ENCODE assay signal across 8 cellular contexts in the genomic region with DNA sequence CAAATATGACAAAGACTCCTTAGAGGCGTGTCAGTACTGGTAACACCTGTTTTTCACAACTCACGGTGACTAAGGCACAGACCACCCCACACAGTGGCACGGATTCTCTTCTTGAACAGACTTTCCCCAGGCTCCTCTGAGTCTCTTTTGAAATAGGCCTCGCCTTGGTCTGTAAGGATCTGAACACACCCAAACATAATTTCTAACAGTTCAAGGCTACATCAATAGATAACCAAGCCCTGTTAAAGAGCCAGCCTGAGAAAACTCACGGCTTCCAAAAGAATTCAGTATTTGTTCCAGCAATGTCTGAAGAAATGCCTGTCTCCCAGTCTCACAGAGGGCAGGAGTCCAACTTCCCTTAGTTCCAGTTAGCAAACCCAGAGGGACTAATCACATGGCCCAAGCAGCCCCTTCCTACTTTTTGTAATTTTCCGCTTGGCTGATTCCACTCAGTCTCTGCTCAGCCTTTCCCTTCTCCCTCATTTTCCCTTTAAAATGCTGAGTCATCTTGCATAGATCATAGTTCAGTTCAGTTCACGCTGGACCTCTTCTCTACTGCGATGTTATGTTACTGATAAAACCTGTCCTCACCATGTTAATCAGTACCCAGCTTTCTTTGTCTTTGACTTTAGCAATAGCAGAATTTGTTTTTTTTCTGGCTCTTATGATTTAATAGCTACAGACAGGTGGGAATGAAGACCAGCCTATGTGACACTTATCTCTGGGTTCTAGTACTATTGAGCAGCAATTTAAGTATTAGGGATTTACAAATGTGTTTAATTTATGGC. TPM values are rescaled to one million over a fixed set of nuclear protein-coding genes. Genes with fewer than 3 reads are reported as not detected.
DNase-seq lines count a peak whose midpoint lies in the region; ATAC-seq and TF ChIP-seq lines count a peak whose summit lies in the region.

No MANE protein-coding gene starts in this region.

- H3K36me3 ChIP-seq in body of pancreas (replicated peaks in 1 of 2; ENCODE audit: insufficient read depth in 1 of 2, low read depth in 2 of 2) (no peaks in the 10 kb centered on the region), stomach (no peaks in the 10 kb centered on the region), Karpas-422 (ENCODE audit: insufficient read depth, low read length) (no peaks in the 10 kb centered on the region)

- H3K4me2 ChIP-seq in Karpas-422 (ENCODE audit: low read depth, low read length, poor library complexity, severe bottlenecking): no peak overlapping the region

- no peak for TF ChIP-seq EP300 in stomach (IDR thresholded peaks at IDR 0.05)

- WGBS in body of pancreas, 2 donors: 11 to 18% methylated on average over 8 of the region's 8 CpGs
- WGBS in stomach, 5 donors: 15 to 26% (median 22%) methylated on average over 8 of the region's 8 CpGs

- no peaks in the 10 kb centered on the region for H3K9me3 ChIP-seq in body of pancreas
- no peaks in the 10 kb centered on the region for H3K9me3 ChIP-seq in stomach
- no peaks in the 10 kb centered on the region for H3K9me3 ChIP-seq in Karpas-422 (ENCODE audit: low read length)

- H3K4me1 Mint-ChIP-seq in activated CD8-positive, alpha-beta T cell treated with anti-CD3 and anti-CD28 coated beads, Interleukin-2, amount 10 ng/mL, durations not matched to agents 7 days and 5 days (ENCODE audit: low read depth): no peaks in the 10 kb centered on the region

- CTCF ChIA-PET in activated CD8-positive, alpha-beta T cell treated with anti-CD3 and anti-CD28 coated beads, Interleukin-2, amount 10 ng/mL, durations not matched to agents 7 days and 5 days (lab: Charles Lee): no interaction called here

- no peaks in the 10 kb centered on the region for H3K9me2 ChIP-seq in Karpas-422 (replicated peaks; ENCODE audit: insufficient read depth, low read length)

- no peak for DNase-seq in activated naive CD4-positive, alpha-beta T cell treated with anti-CD3 and anti-CD28 coated beads, Interleukin-2, amount 50 U/mL, for 72 hours (ENCODE audit: low spot score in 2 of 2)
- DNase-seq in activated naive CD4-positive, alpha-beta T cell treated with anti-CD3 and anti-CD28 coated beads, Interleukin-2, amount 50 U/mL, for 16 hours: no peak
- DNase-seq in body of pancreas: peak; percentile 83 to 95 (median 86)
- DNase-seq in islet precursor cell: peak; percentile 68
- peak; percentile 70 for DNase-seq in stomach
- no peak for DNase-seq in Karpas-422
- no peak for DNase-seq in activated CD8-positive, alpha-beta T cell treated with anti-CD3 and anti-CD28 coated beads, Interleukin-2, amount 10 ng/mL, durations not matched to agents 7 days and 5 days
- DNase-seq in activated naive CD4-positive, alpha-beta T cell treated with Interleukin-2 at 50 U/mL for 16 hours: no peak

- intact Hi-C loops in body of pancreas (cut with DNase I) (no loop called here), stomach (cut with DNase I; ENCODE audit: low total_unique reads) (no loop called here)

- no peaks in the 10 kb centered on the region for H3K27me3 ChIP-seq in body of pancreas
- no peaks in the 10 kb centered on the region for H3K27me3 ChIP-seq in stomach
- no peaks in the 10 kb centered on the region for H3K27me3 ChIP-seq in Karpas-422 (ENCODE audit: low read length)

- no peak overlapping the region for H2AFZ ChIP-seq in Karpas-422 (ENCODE audit: low read length)

- peak overlapping the region; percentile 84 to 96 (median 90) for H3K27ac ChIP-seq in body of pancreas
- peak overlapping the region; percentile 73 to 88 (median 82) for H3K27ac ChIP-seq in stomach
- no peak overlapping the region for H3K27ac ChIP-seq in Karpas-422 (ENCODE audit: low read length)

- no peaks in the 10 kb centered on the region for H4K20me1 ChIP-seq in Karpas-422 (ENCODE audit: insufficient read depth, low read depth, low read length)

- TF ChIP-seq CTCF in body of pancreas (IDR thresholded peaks at IDR 0.05): no peak
- no peak for TF ChIP-seq CTCF in stomach (IDR thresholded peaks at IDR 0.05)

- peak in 2 of 3 donors; percentile 35 to 49 for TF ChIP-seq POLR2A in body of pancreas (IDR thresholded peaks at IDR 0.05)
- no peak for TF ChIP-seq POLR2A in stomach (IDR thresholded peaks at IDR 0.05)

- peaks cover 0 to 11% of the 10 kb centered on the region in 2 donors for H3K36me3 Mint-ChIP-seq in activated naive CD4-positive, alpha-beta T cell treated with anti-CD3 and anti-CD28 coated beads, Interleukin-2, amount 50 U/mL, for 72 hours
- H3K36me3 Mint-ChIP-seq in activated CD8-positive, alpha-beta T cell treated with anti-CD3 and anti-CD28 coated beads, Interleukin-2, amount 10 ng/mL, durations not matched to agents 7 days and 5 days (ENCODE audit: low read depth): no peaks in the 10 kb centered on the region

- ATAC-seq in activated naive CD4-positive, alpha-beta T cell treated with anti-CD3 and anti-CD28 coated beads, Interleukin-2, amount 50 U/mL, for 72 hours: no peak
- peak; percentile 94 for ATAC-seq in body of pancreas
- no peak for ATAC-seq in activated CD8-positive, alpha-beta T cell treated with anti-CD3 and anti-CD28 coated beads, Interleukin-2, amount 10 ng/mL, durations not matched to agents 7 days and 5 days

- no peak overlapping the region for H3K4me3 Mint-ChIP-seq in activated CD8-positive, alpha-beta T cell treated with anti-CD3 and anti-CD28 coated beads, Interleukin-2, amount 10 ng/mL, durations not matched to agents 7 days and 5 days

- POLR2A ChIA-PET in activated CD8-positive, alpha-beta T cell treated with anti-CD3 and anti-CD28 coated beads, Interleukin-2, amount 10 ng/mL, durations not matched to agents 7 days and 5 days (lab: Charles Lee): no interaction called here

- peaks cover 0 to 4% of the 10 kb centered on the region in 2 donors for H3K9me3 Mint-ChIP-seq in activated naive CD4-positive, alpha-beta T cell treated with anti-CD3 and anti-CD28 coated beads, Interleukin-2, amount 50 U/mL, for 72 hours
- no peaks in the 10 kb centered on the region for H3K9me3 Mint-ChIP-seq in activated CD8-positive, alpha-beta T cell treated with anti-CD3 and anti-CD28 coated beads, Interleukin-2, amount 10 ng/mL, durations not matched to agents 7 days and 5 days (ENCODE audit: insufficient read depth)

- no peaks in the 10 kb centered on the region for H3K27me3 Mint-ChIP-seq in activated CD8-positive, alpha-beta T cell treated with anti-CD3 and anti-CD28 coated beads, Interleukin-2, amount 10 ng/mL, durations not matched to agents 7 days and 5 days (ENCODE audit: low read depth)

- peak overlapping the region; percentile 1 to 28 for H3K27ac Mint-ChIP-seq in activated naive CD4-positive, alpha-beta T cell treated with anti-CD3 and anti-CD28 coated beads, Interleukin-2, amount 50 U/mL, for 72 hours
- no peak overlapping the region for H3K27ac Mint-ChIP-seq in activated CD8-positive, alpha-beta T cell treated with anti-CD3 and anti-CD28 coated beads, Interleukin-2, amount 10 ng/mL, durations not matched to agents 7 days and 5 days

- no peak overlapping the region for H3K9ac ChIP-seq in Karpas-422 (ENCODE audit: low read length)

- H3K79me2 ChIP-seq in Karpas-422 (ENCODE audit: low read length): no peaks in the 10 kb centered on the region

- peaks cover 37% of the 10 kb centered on the region for H3K4me1 ChIP-seq in body of pancreas
- peaks cover 9 to 27% (median 25%) of the 10 kb centered on the region in 4 donors for H3K4me1 ChIP-seq in stomach
- H3K4me1 ChIP-seq in Karpas-422 (ENCODE audit: low read length): no peaks in the 10 kb centered on the region

- H3K4me3 ChIP-seq in body of pancreas (no peak overlapping the region), stomach (peak overlapping the region in 1 of 4 donors; percentile 5), Karpas-422 (ENCODE audit: low read length) (no peak overlapping the region)

RNA-seq across cellular contexts. Expression of gene AKR1C3, which starts 22.6 kb away (rescaled TPM):
- total RNA-seq in activated naive CD4-positive, alpha-beta T cell treated with anti-CD3 and anti-CD28 coated beads, Interleukin-2, amount 50 U/mL, for 72 hours: 1 to 10 TPM in 1 of 2 donors, not detected in 1; 1.5 TPM
- total RNA-seq in body of pancreas (10 to 100 TPM; 31.1 to 34.6 TPM), stomach (100 to 1,000 TPM in 4 of 5 donors, 10 to 100 TPM in 1; 28.1 to 228 (median 191) TPM)
- 100 to 1,000 TPM in 2 of 3 donors, 10 to 100 TPM in 1; 35.2 to 883 (median 158) TPM for polyA plus RNA-seq in stomach
- total RNA-seq in Karpas-422 (2014; rRNA removed; shearing (Covaris generic); ENCODE audit: low replicate concordance): not detected in 2 replicates
- 1 to 10 TPM; 3.9 to 4.4 TPM for total RNA-seq in activated CD8-positive, alpha-beta T cell treated with anti-CD3 and anti-CD28 coated beads, Interleukin-2, amount 10 ng/mL, durations not matched to agents 7 days and 5 days

Comparison
In these comparisons a context has a peak if more than half of its experiments do, and no peak if none do; other contexts are left out.
1. DNase-seq: peak in body of pancreas (4 of 4), islet precursor cell (single experiment) and stomach (single experiment); none in activated naive CD4-positive, alpha-beta T cell treated with anti-CD3 and anti-CD28 coated beads, Interleukin-2, amount 50 U/mL, for 72 hours (0 of 2), activated naive CD4-positive, alpha-beta T cell treated with anti-CD3 and anti-CD28 coated beads, Interleukin-2, amount 50 U/mL, for 16 hours (single experiment), Karpas-422 (single experiment), activated CD8-positive, alpha-beta T cell treated with anti-CD3 and anti-CD28 coated beads, Interleukin-2, amount 10 ng/mL, durations not matched to agents 7 days and 5 days (single experiment) and activated naive CD4-positive, alpha-beta T cell treated with Interleukin-2 at 50 U/mL for 16 hours (single experiment).
2. POLR2A ChIP-seq: peak in body of pancreas (2 of 3); none in stomach (0 of 4).
3. RNA of gene AKR1C3, which starts 22.6 kb away (total RNA-seq): 28.1 to 228 TPM in stomach and 31.1 to 34.6 TPM in body of pancreas; 3.9 to 4.4 TPM in activated CD8-positive, alpha-beta T cell treated with anti-CD3 and anti-CD28 coated beads, Interleukin-2, amount 10 ng/mL, durations not matched to agents 7 days and 5 days, 1.5 TPM in activated naive CD4-positive, alpha-beta T cell treated with anti-CD3 and anti-CD28 coated beads, Interleukin-2, amount 50 U/mL, for 72 hours and not detected in Karpas-422; every median in the first group is over 4 times any median in the second.